11 cellular contexts compared by ENCODE assay signal in genomic region chr17:45046536-45047125, GRCh38. TPM values are rescaled to one million over a fixed set of nuclear protein-coding genes. Genes with fewer than 3 reads are reported as not detected.
DNase-seq lines count a peak whose midpoint lies in the region; ATAC-seq and TF ChIP-seq lines count a peak whose summit lies in the region.
"Had no signal": no experiment of that assay in that cellular context is flagged by ENCODE, and none has a peak within 500 bp of the region (broad histone marks: within the 10 kb centered on the region; RNA-seq: fewer than 3 reads in every experiment).

No MANE protein-coding gene starts in this region.

- CTCF ChIA-PET in activated CD4-positive, alpha-beta memory T cell treated with anti-CD3 and anti-CD28 coated beads for 36 hours (lab: Charles Lee): interaction anchor here (0.9 to 2.7 kb wide), 3 partner anchors 27 to 126 kb away, joined by 3 to 9 read pairs (median 5); partner anchors contain the start of gene ACBD4
- CTCF ChIA-PET in activated CD4-positive, alpha-beta memory T cell treated with anti-CD3 and anti-CD28 coated beads, Interleukin-2, amount 10 ng/mL, durations not matched to agents 7 days and 5 days (lab: Charles Lee): interaction anchor here (0.7 to 1.6 kb wide), 3 partner anchors 25 to 128 kb away, joined by 3 to 5 read pairs (median 4); no protein-coding TSS in a partner anchor

- POLR2A ChIA-PET in activated CD4-positive, alpha-beta memory T cell treated with anti-CD3 and anti-CD28 coated beads for 36 hours (lab: Charles Lee): no interaction called here
- POLR2A ChIA-PET in activated CD4-positive, alpha-beta memory T cell treated with anti-CD3 and anti-CD28 coated beads, Interleukin-2, amount 10 ng/mL, durations not matched to agents 7 days and 5 days (lab: Charles Lee): interaction anchor here (6.0 kb wide), 1 partner anchor 16 kb away, joined by 159 read pairs; the partner anchor contains the start of gene NMT1

- H3K4me1 Mint-ChIP-seq in activated CD4-positive, alpha-beta memory T cell treated with anti-CD3 and anti-CD28 coated beads for 36 hours (ENCODE audit: low read depth): peaks cover 49% of the 10 kb centered on the region
- H3K4me1 Mint-ChIP-seq in activated CD4-positive, alpha-beta memory T cell treated with anti-CD3 and anti-CD28 coated beads, Interleukin-2, amount 10 ng/mL, durations not matched to agents 7 days and 5 days: peaks cover 36% of the 10 kb centered on the region
- peaks cover 43 to 63% of the 10 kb centered on the region in 2 donors for H3K4me1 Mint-ChIP-seq in stimulated activated naive B cell treated with anti-CD40 and anti-IgM and Interleukin-4, amounts not matched to agents 10 μg/mL and 1 μg/mL and 100 μg/mL, for 72 hours
- H3K4me1 Mint-ChIP-seq in natural killer cell treated with Interleukin-12 subunit alpha and Interleukin-12 subunit beta and Interleukin-15 and Interleukin-18, amount 100 ng/mL, for 72 hours (ENCODE audit: low read depth in 2 of 2): peaks cover 10 to 15% of the 10 kb centered on the region in 2 donors

- no peaks in the 10 kb centered on the region for H3K27me3 Mint-ChIP-seq in activated CD4-positive, alpha-beta memory T cell treated with anti-CD3 and anti-CD28 coated beads for 36 hours
- H3K27me3 Mint-ChIP-seq in activated CD4-positive, alpha-beta memory T cell treated with anti-CD3 and anti-CD28 coated beads, Interleukin-2, amount 10 ng/mL, durations not matched to agents 7 days and 5 days: no peaks in the 10 kb centered on the region
- H3K27me3 Mint-ChIP-seq in stimulated activated naive B cell treated with anti-CD40 and anti-IgM and Interleukin-4, amounts not matched to agents 10 μg/mL and 1 μg/mL and 100 μg/mL, for 72 hours: no peaks in the 10 kb centered on the region
- no peaks in the 10 kb centered on the region for H3K27me3 Mint-ChIP-seq in natural killer cell treated with Interleukin-12 subunit alpha and Interleukin-12 subunit beta and Interleukin-15 and Interleukin-18, amount 100 ng/mL, for 72 hours

- H3K36me3 Mint-ChIP-seq in activated CD4-positive, alpha-beta memory T cell treated with anti-CD3 and anti-CD28 coated beads for 36 hours: peaks cover 16% of the 10 kb centered on the region
- H3K36me3 Mint-ChIP-seq in activated CD4-positive, alpha-beta memory T cell treated with anti-CD3 and anti-CD28 coated beads, Interleukin-2, amount 10 ng/mL, durations not matched to agents 7 days and 5 days (ENCODE audit: low read depth): peaks cover 18% of the 10 kb centered on the region
- peaks cover 21 to 35% of the 10 kb centered on the region in 2 donors for H3K36me3 Mint-ChIP-seq in stimulated activated naive B cell treated with anti-CD40 and anti-IgM and Interleukin-4, amounts not matched to agents 10 μg/mL and 1 μg/mL and 100 μg/mL, for 72 hours
- H3K36me3 Mint-ChIP-seq in natural killer cell treated with Interleukin-12 subunit alpha and Interleukin-12 subunit beta and Interleukin-15 and Interleukin-18, amount 100 ng/mL, for 72 hours: no peaks in the 10 kb centered on the region

- TF ChIP-seq CTCF in epithelial cell of esophagus (IDR thresholded peaks at IDR 0.05; ENCODE audit: insufficient read depth, low read depth, low read length, missing control alignments): no peak

- no peak overlapping the region for H3K4me3 Mint-ChIP-seq in activated CD4-positive, alpha-beta memory T cell treated with anti-CD3 and anti-CD28 coated beads for 36 hours
- no peak overlapping the region for H3K4me3 Mint-ChIP-seq in activated CD4-positive, alpha-beta memory T cell treated with anti-CD3 and anti-CD28 coated beads, Interleukin-2, amount 10 ng/mL, durations not matched to agents 7 days and 5 days
- H3K4me3 Mint-ChIP-seq in stimulated activated naive B cell treated with anti-CD40 and anti-IgM and Interleukin-4, amounts not matched to agents 10 μg/mL and 1 μg/mL and 100 μg/mL, for 72 hours: peak overlapping the region; percentile 57 to 66
- no peak overlapping the region for H3K4me3 Mint-ChIP-seq in natural killer cell treated with Interleukin-12 subunit alpha and Interleukin-12 subunit beta and Interleukin-15 and Interleukin-18, amount 100 ng/mL, for 72 hours

- H3K4me3 ChIP-seq in epithelial cell of esophagus (ENCODE audit: low read length): no peak overlapping the region
- H3K4me3 ChIP-seq: tibial artery had no signal

- H3K9me3 Mint-ChIP-seq in activated CD4-positive, alpha-beta memory T cell treated with anti-CD3 and anti-CD28 coated beads for 36 hours: no peaks in the 10 kb centered on the region
- no peaks in the 10 kb centered on the region for H3K9me3 Mint-ChIP-seq in activated CD4-positive, alpha-beta memory T cell treated with anti-CD3 and anti-CD28 coated beads, Interleukin-2, amount 10 ng/mL, durations not matched to agents 7 days and 5 days
- no peaks in the 10 kb centered on the region for H3K9me3 Mint-ChIP-seq in stimulated activated naive B cell treated with anti-CD40 and anti-IgM and Interleukin-4, amounts not matched to agents 10 μg/mL and 1 μg/mL and 100 μg/mL, for 72 hours
- no peaks in the 10 kb centered on the region for H3K9me3 Mint-ChIP-seq in natural killer cell treated with Interleukin-12 subunit alpha and Interleukin-12 subunit beta and Interleukin-15 and Interleukin-18, amount 100 ng/mL, for 72 hours

- H3K27ac Mint-ChIP-seq in activated CD4-positive, alpha-beta memory T cell treated with anti-CD3 and anti-CD28 coated beads for 36 hours: peak overlapping the region; percentile 72
- no peak overlapping the region for H3K27ac Mint-ChIP-seq in activated CD4-positive, alpha-beta memory T cell treated with anti-CD3 and anti-CD28 coated beads, Interleukin-2, amount 10 ng/mL, durations not matched to agents 7 days and 5 days
- H3K27ac Mint-ChIP-seq in stimulated activated naive B cell treated with anti-CD40 and anti-IgM and Interleukin-4, amounts not matched to agents 10 μg/mL and 1 μg/mL and 100 μg/mL, for 72 hours: peak overlapping the region; percentile 90
- H3K27ac Mint-ChIP-seq in natural killer cell treated with Interleukin-12 subunit alpha and Interleukin-12 subunit beta and Interleukin-15 and Interleukin-18, amount 100 ng/mL, for 72 hours: no peak overlapping the region

- peak; percentile 40 for DNase-seq in activated CD4-positive, alpha-beta memory T cell treated with anti-CD3 and anti-CD28 coated beads for 36 hours
- DNase-seq in activated CD4-positive, alpha-beta memory T cell treated with anti-CD3 and anti-CD28 coated beads, Interleukin-2, amount 10 ng/mL, durations not matched to agents 7 days and 5 days: no peak
- DNase-seq in NCI-H2171 (lab: John Stamatoyannopoulos, UW): peak; percentile 81
- DNase-seq in epithelial cell of esophagus (ENCODE audit: low read depth): peak; percentile 80
- DNase-seq in stimulated activated naive B cell treated with anti-CD40 and anti-IgM and Interleukin-4, amounts not matched to agents 10 μg/mL and 1 μg/mL and 100 μg/mL, for 72 hours: peak; percentile 51
- no peak for DNase-seq in natural killer cell treated with Interleukin-12 subunit alpha and Interleukin-12 subunit beta and Interleukin-15 and Interleukin-18, amount 100 ng/mL, for 72 hours (ENCODE audit: low spot score)
- no peak for DNase-seq in SW 1271 (lab: John Stamatoyannopoulos, UW)
- DNase-seq: activated gamma-delta T cell; effector memory CD4-positive, alpha-beta T cell; tibial artery had no signal

- intact Hi-C loops in activated CD4-positive, alpha-beta memory T cell treated with anti-CD3 and anti-CD28 coated beads for 36 hours (cut with micrococcal nuclease): no loop called here

- peak; percentile 62 to 65 for ATAC-seq in stimulated activated naive B cell treated with anti-CD40 and anti-IgM and Interleukin-4, amounts not matched to agents 10 μg/mL and 1 μg/mL and 100 μg/mL, for 72 hours (replicated peaks)
- no peak for ATAC-seq in natural killer cell treated with Interleukin-12 subunit alpha and Interleukin-12 subunit beta and Interleukin-15 and Interleukin-18, amount 100 ng/mL, for 72 hours
- ATAC-seq in GM21381 (IDR thresholded peaks at IDR 0.05; ENCODE audit: unreplicated experiment): no peak

RNA-seq across cellular contexts. Expression of gene DCAKD, which starts 4.8 kb away (rescaled TPM):
- 10 to 100 TPM; 32.0 to 34.0 TPM for total RNA-seq in activated CD4-positive, alpha-beta memory T cell treated with anti-CD3 and anti-CD28 coated beads for 36 hours
- 10 to 100 TPM; 25.9 to 26.2 TPM for total RNA-seq in activated CD4-positive, alpha-beta memory T cell treated with anti-CD3 and anti-CD28 coated beads, Interleukin-2, amount 10 ng/mL, durations not matched to agents 7 days and 5 days
- total RNA-seq in natural killer cell treated with Interleukin-12 subunit alpha and Interleukin-12 subunit beta and Interleukin-15 and Interleukin-18, amount 100 ng/mL, for 72 hours: 10 to 100 TPM; 17.9 to 36.4 TPM

RNA-seq across cellular contexts. Expression of gene NMT1, which starts 14.5 kb away (rescaled TPM):
- 100 to 1,000 TPM; 158 TPM for total RNA-seq in activated CD4-positive, alpha-beta memory T cell treated with anti-CD3 and anti-CD28 coated beads for 36 hours
- 100 to 1,000 TPM; 114 TPM for total RNA-seq in activated CD4-positive, alpha-beta memory T cell treated with anti-CD3 and anti-CD28 coated beads, Interleukin-2, amount 10 ng/mL, durations not matched to agents 7 days and 5 days
- total RNA-seq in natural killer cell treated with Interleukin-12 subunit alpha and Interleukin-12 subunit beta and Interleukin-15 and Interleukin-18, amount 100 ng/mL, for 72 hours: 100 to 1,000 TPM; 147 to 161 TPM

Comparison
In these comparisons a context has a peak if more than half of its experiments do, and no peak if none do; other contexts are left out.
1. DNase-seq: peak in activated CD4-positive, alpha-beta memory T cell treated with anti-CD3 and anti-CD28 coated beads for 36 hours (single experiment), NCI-H2171 (single experiment), epithelial cell of esophagus (single experiment) and stimulated activated naive B cell treated with anti-CD40 and anti-IgM and Interleukin-4, amounts not matched to agents 10 μg/mL and 1 μg/mL and 100 μg/mL, for 72 hours (single experiment); none in activated CD4-positive, alpha-beta memory T cell treated with anti-CD3 and anti-CD28 coated beads, Interleukin-2, amount 10 ng/mL, durations not matched to agents 7 days and 5 days (single experiment), natural killer cell treated with Interleukin-12 subunit alpha and Interleukin-12 subunit beta and Interleukin-15 and Interleukin-18, amount 100 ng/mL, for 72 hours (single experiment) and SW 1271 (0 of 2).
2. H3K27ac Mint-ChIP-seq: peak in activated CD4-positive, alpha-beta memory T cell treated with anti-CD3 and anti-CD28 coated beads for 36 hours (single experiment) and stimulated activated naive B cell treated with anti-CD40 and anti-IgM and Interleukin-4, amounts not matched to agents 10 μg/mL and 1 μg/mL and 100 μg/mL, for 72 hours (single experiment); none in activated CD4-positive, alpha-beta memory T cell treated with anti-CD3 and anti-CD28 coated beads, Interleukin-2, amount 10 ng/mL, durations not matched to agents 7 days and 5 days (single experiment) and natural killer cell treated with Interleukin-12 subunit alpha and Interleukin-12 subunit beta and Interleukin-15 and Interleukin-18, amount 100 ng/mL, for 72 hours (0 of 2).
3. H3K4me3 Mint-ChIP-seq: peak in stimulated activated naive B cell treated with anti-CD40 and anti-IgM and Interleukin-4, amounts not matched to agents 10 μg/mL and 1 μg/mL and 100 μg/mL, for 72 hours (2 of 2); none in activated CD4-positive, alpha-beta memory T cell treated with anti-CD3 and anti-CD28 coated beads for 36 hours (single experiment), activated CD4-positive, alpha-beta memory T cell treated with anti-CD3 and anti-CD28 coated beads, Interleukin-2, amount 10 ng/mL, durations not matched to agents 7 days and 5 days (single experiment) and natural killer cell treated with Interleukin-12 subunit alpha and Interleukin-12 subunit beta and Interleukin-15 and Interleukin-18, amount 100 ng/mL, for 72 hours (single experiment).
4. ATAC-seq: peak in stimulated activated naive B cell treated with anti-CD40 and anti-IgM and Interleukin-4, amounts not matched to agents 10 μg/mL and 1 μg/mL and 100 μg/mL, for 72 hours (2 of 2); none in natural killer cell treated with Interleukin-12 subunit alpha and Interleukin-12 subunit beta and Interleukin-15 and Interleukin-18, amount 100 ng/mL, for 72 hours (0 of 2) and GM21381 (single experiment).